11 cellular contexts compared by ENCODE assay signal in genomic region chr6:142478117-142478516, GRCh38.
DNase-seq lines count a peak whose midpoint lies in the region; ATAC-seq, FAIRE-seq and TF ChIP-seq lines count a peak whose summit lies in the region.
"Had no signal": no experiment of that assay in that cellular context is flagged by ENCODE, and none has a peak within 500 bp of the region (broad histone marks: within the 10 kb centered on the region; RNA-seq: fewer than 3 reads in every experiment).

No MANE protein-coding gene starts in this region.

- H3K4me2 ChIP-seq in mammary epithelial cell (ENCODE audit: insufficient read depth, low read depth, low read length), result no peak overlapping the region

- no peak for TF ChIP-seq CTCF in MCF 10A (IDR thresholded peaks at IDR 0.05; ENCODE audit: unreplicated experiment)
- no peak for TF ChIP-seq CTCF in breast epithelium (IDR thresholded peaks at IDR 0.05)
- no peak for TF ChIP-seq CTCF in mammary epithelial cell (conservative IDR thresholded peaks at IDR 0.05 in 1 of 2, IDR thresholded peaks at IDR 0.05 in 1 of 2; ENCODE audit: extremely low read depth in 1 of 2, insufficient read depth in 1 of 2, low read depth in 1 of 2, low read length in 2 of 2)
- TF ChIP-seq CTCF in left ventricle myocardium inferior (IDR thresholded peaks at IDR 0.05; ENCODE audit: borderline replicate concordance), result no peak
- TF ChIP-seq CTCF in thyroid gland (IDR thresholded peaks at IDR 0.05), result no peak

- no peaks in the 10 kb centered on the region for H3K79me2 ChIP-seq in mammary epithelial cell (ENCODE audit: insufficient read depth, low read length)

- H3K9me3 ChIP-seq in breast epithelium (no peaks in the 10 kb centered on the region), mammary epithelial cell (replicated peaks; ENCODE audit: insufficient read depth, low read length) (no peaks in the 10 kb centered on the region), left ventricle myocardium inferior (replicated peaks) (no peaks in the 10 kb centered on the region), thyroid gland (no peaks in the 10 kb centered on the region)

- POLR2A ChIA-PET in MCF 10A (lab: Yijun Ruan, JAX), result interaction anchor here (0.6 kb wide), 1 partner anchor 65 kb away, joined by 3 read pairs; no protein-coding TSS in a partner anchor

- dilution Hi-C loops in mammary epithelial cell (cut with HindIII; ENCODE audit: low sequenced_read_pairs), result no loop called here

- H3K4me3 ChIP-seq in breast epithelium (no peak overlapping the region), mammary epithelial cell (replicated peaks in 1 of 3; ENCODE audit: insufficient read depth in 1 of 3, low read depth in 2 of 3, low read length in 3 of 3) (no peak overlapping the region), left ventricle myocardium inferior (no peak overlapping the region), thyroid gland (replicated peaks in 1 of 3) (no peak overlapping the region)

- H3K4me1 Mint-ChIP-seq in MCF 10A (ENCODE audit: insufficient read depth, unreplicated experiment), result peaks cover 5% of the 10 kb centered on the region
- peaks cover 12% of the 10 kb centered on the region for H3K4me1 Mint-ChIP-seq in stimulated activated naive CD8-positive, alpha-beta T cell treated with anti-CD3 and anti-CD28 coated beads, Interleukin-15, amount 100 ng/mL, for 72 hours

- ATAC-seq in stimulated activated naive CD8-positive, alpha-beta T cell treated with anti-CD3 and anti-CD28 coated beads, Interleukin-15, amount 100 ng/mL, for 72 hours, result peak; percentile 48

- no peaks in the 10 kb centered on the region for H3K36me3 Mint-ChIP-seq in MCF 10A (ENCODE audit: insufficient read depth, unreplicated experiment)
- H3K36me3 Mint-ChIP-seq: natural killer cell had no signal

- H3K27ac Mint-ChIP-seq in MCF 10A (ENCODE audit: low read depth, unreplicated experiment), result no peak overlapping the region
- H3K27ac Mint-ChIP-seq in stimulated activated naive CD8-positive, alpha-beta T cell treated with anti-CD3 and anti-CD28 coated beads, Interleukin-15, amount 100 ng/mL, for 72 hours, result no peak overlapping the region
- H3K27ac Mint-ChIP-seq: natural killer cell had no signal

- H4K20me1 ChIP-seq in mammary epithelial cell (ENCODE audit: insufficient read depth, low read length), result no peaks in the 10 kb centered on the region

- H3K4me3 Mint-ChIP-seq in MCF 10A (ENCODE audit: unreplicated experiment), result no peak overlapping the region
- H3K4me3 Mint-ChIP-seq in stimulated activated naive CD8-positive, alpha-beta T cell treated with anti-CD3 and anti-CD28 coated beads, Interleukin-15, amount 100 ng/mL, for 72 hours, result no peak overlapping the region
- H3K4me3 Mint-ChIP-seq: natural killer cell had no signal

- peak overlapping the region; percentile 61 for H2AFZ ChIP-seq in mammary epithelial cell (ENCODE audit: low read depth, low read length)

- in situ Hi-C loops in mammary epithelial cell (cut with MboI; ENCODE audit: low sequenced_read_pairs in 2 of 2), result loop anchor here (5.0 to 10.0 kb wide), 2 partner anchors 57 to 59 kb away; no protein-coding TSS in a partner anchor

- no peaks in the 10 kb centered on the region for H3K9me3 Mint-ChIP-seq in MCF 10A (ENCODE audit: unreplicated experiment)
- H3K9me3 Mint-ChIP-seq in stimulated activated naive CD8-positive, alpha-beta T cell treated with anti-CD3 and anti-CD28 coated beads, Interleukin-15, amount 100 ng/mL, for 72 hours, result peaks cover 0 to 5% of the 10 kb centered on the region in 2 donors
- H3K9me3 Mint-ChIP-seq: natural killer cell had no signal

- intact Hi-C loops in MCF 10A (cut with micrococcal nuclease) (loop anchor here (10.0 kb wide), 2 partner anchors 1027 to 1537 kb away; no protein-coding TSS in a partner anchor), breast epithelium (cut with DNase I; ENCODE audit: low total_unique reads) (no loop called here), mammary epithelial cell (cut with micrococcal nuclease) (loop anchor here (10.0 kb wide), 1 partner anchor 467 kb away; the partner anchor contains the start of gene HIVEP2), left ventricle myocardium inferior (cut with micrococcal nuclease) (loop anchor here (10.0 kb wide), 1 partner anchor 947 kb away; no protein-coding TSS in a partner anchor), thyroid gland (cut with DNase I) (no loop called here)

- no TSS peak for BruUV-seq in MCF 10A (replicated peaks; lab: Mats Ljungman, UMichigan)
- no TSS peak for BruUV-seq in mammary epithelial cell (replicated peaks; lab: Mats Ljungman, UMichigan)

- WGBS in mammary epithelial cell (ENCODE audit: low coverage, missing lambda C conversion rate), result 90% methylated on average over 2 of the region's 2 CpGs
- 87 to 94% methylated on average over 2 of the region's 2 CpGs for WGBS in thyroid gland, 2 donors

- no peaks in the 10 kb centered on the region for H3K27me3 ChIP-seq in breast epithelium
- no peaks in the 10 kb centered on the region for H3K27me3 ChIP-seq in mammary epithelial cell (ENCODE audit: insufficient read depth, low read length)
- H3K27me3 ChIP-seq in left ventricle myocardium inferior (ENCODE audit: low read depth), result peaks cover 21% of the 10 kb centered on the region
- no peaks in the 10 kb centered on the region for H3K27me3 ChIP-seq in thyroid gland

- no peak overlapping the region for H3K9ac ChIP-seq in mammary epithelial cell (ENCODE audit: insufficient read depth, low read length)

- H3K27ac ChIP-seq in breast epithelium (no peak overlapping the region), mammary epithelial cell (ENCODE audit: insufficient read depth, low read depth, low read length) (no peak overlapping the region), left ventricle myocardium inferior (replicated peaks) (no peak overlapping the region), thyroid gland (no peak overlapping the region)

- H3K27me3 Mint-ChIP-seq in MCF 10A (ENCODE audit: insufficient read depth, unreplicated experiment), result no peaks in the 10 kb centered on the region
- no peaks in the 10 kb centered on the region for H3K27me3 Mint-ChIP-seq in stimulated activated naive CD8-positive, alpha-beta T cell treated with anti-CD3 and anti-CD28 coated beads, Interleukin-15, amount 100 ng/mL, for 72 hours

- CTCF ChIA-PET in MCF 10A (lab: Yijun Ruan, JAX) (interaction anchor here (0.6 to 2.0 kb wide), 6 partner anchors 11 to 1535 kb away, joined by 3 to 9 read pairs (median 4); no protein-coding TSS in a partner anchor), mammary epithelial cell (lab: Charles Lee; ENCODE audit: low non-redundant PET) (no interaction called here)

- no peaks in the 10 kb centered on the region for H3K36me3 ChIP-seq in breast epithelium
- H3K36me3 ChIP-seq in mammary epithelial cell (ENCODE audit: insufficient read depth, low read length), result no peaks in the 10 kb centered on the region
- no peaks in the 10 kb centered on the region for H3K36me3 ChIP-seq in left ventricle myocardium inferior
- H3K36me3 ChIP-seq in thyroid gland, result no peaks in the 10 kb centered on the region

- FAIRE-seq in GM12892 (lab: Jason Lieb, UNC), result no peak
- FAIRE-seq: TTC549 had no signal

- DNase-seq in MCF 10A (ENCODE audit: unreplicated experiment) (peak; percentile 27), breast epithelium (ENCODE audit: low spot score in 2 of 2) (no peak), NAMALWA (ENCODE audit: low spot score) (peak; percentile 63), mammary epithelial cell (peak; percentile 44), left ventricle myocardium inferior (no peak), GM12892 (ENCODE audit: insufficient read length) (no peak), thyroid gland (no peak)
- DNase-seq in stimulated activated naive CD8-positive, alpha-beta T cell treated with anti-CD3 and anti-CD28 coated beads, Interleukin-15, amount 100 ng/mL, for 72 hours, result no peak
- DNase-seq: DMS153, natural killer cell had no signal

- H3K4me1 ChIP-seq in breast epithelium (no peaks in the 10 kb centered on the region), mammary epithelial cell (ENCODE audit: insufficient read depth, low read length) (peaks cover 3% of the 10 kb centered on the region), left ventricle myocardium inferior (no peaks in the 10 kb centered on the region), thyroid gland (no peaks in the 10 kb centered on the region)

- no peak for TF ChIP-seq POLR2A in breast epithelium (IDR thresholded peaks at IDR 0.05)
- no peak for TF ChIP-seq POLR2A in GM12892 (IDR thresholded peaks at IDR 0.05; ENCODE audit: low read depth, low read length)
- no peak for TF ChIP-seq POLR2A in thyroid gland (IDR thresholded peaks at IDR 0.05)

Comparison
In these comparisons a context has a peak if more than half of its experiments do, and no peak if none do; other contexts are left out.
1. DNase-seq: peak in MCF 10A (single experiment), NAMALWA (single experiment) and mammary epithelial cell (single experiment); none in breast epithelium (0 of 2), stimulated activated naive CD8-positive, alpha-beta T cell treated with anti-CD3 and anti-CD28 coated beads, Interleukin-15, amount 100 ng/mL, for 72 hours (0 of 2), left ventricle myocardium inferior (single experiment), GM12892 (single experiment) and thyroid gland (0 of 2).
2. intact Hi-C loops: an anchor here in MCF 10A (10.0 kb wide), mammary epithelial cell (10.0 kb wide) and left ventricle myocardium inferior (10.0 kb wide); none called in breast epithelium and thyroid gland.